29 cellular contexts compared by ENCODE assay signal in genomic region chr3:80889643-80890042, GRCh38.
"Had no signal": no experiment of that assay in that cellular context is flagged by ENCODE, and none has a peak within 500 bp of the region (broad histone marks: within the 10 kb centered on the region; RNA-seq: fewer than 3 reads in every experiment).

No MANE protein-coding gene starts in this region.

- H3K27ac Mint-ChIP-seq: activated CD4-positive, alpha-beta memory T cell treated with anti-CD3 and anti-CD28 coated beads for 36 hours; activated naive CD4-positive, alpha-beta T cell treated with anti-CD3 and anti-CD28 coated beads, Interleukin-2, amount 50 U/mL, for 72 hours; activated naive CD8-positive, alpha-beta T cell treated with anti-CD3 and anti-CD28 coated beads, Interleukin-2, amount 50 U/mL, for 24 hours; T-helper 17 cell; WTC11 had no signal

- H3K4me1 Mint-ChIP-seq: activated naive CD8-positive, alpha-beta T cell treated with anti-CD3 and anti-CD28 coated beads, Interleukin-2, amount 50 U/mL, for 24 hours; brain; central memory CD8-positive, alpha-beta T cell; T-helper 17 cell; WTC11 had no signal

- H3K36me3 ChIP-seq: ascending aorta, MG63, Peyer's patch, SJSA1 had no signal

- H3K36me3 Mint-ChIP-seq: activated CD4-positive, alpha-beta memory T cell treated with anti-CD3 and anti-CD28 coated beads for 36 hours; brain; WTC11 had no signal

- H3K4me3 Mint-ChIP-seq: activated CD4-positive, alpha-beta memory T cell treated with anti-CD3 and anti-CD28 coated beads for 36 hours; activated naive CD8-positive, alpha-beta T cell treated with anti-CD3 and anti-CD28 coated beads, Interleukin-2, amount 50 U/mL, for 24 hours; activated T-cell treated with anti-CD3 and anti-CD28 coated beads, Interleukin-2, amount 50 U/mL, for 4 hours; brain; central memory CD8-positive, alpha-beta T cell; T-helper 17 cell; WTC11 had no signal

- H3K27me3 ChIP-seq: ascending aorta, MG63, Peyer's patch, SJSA1 had no signal

- H3K4me1 ChIP-seq: ascending aorta, Peyer's patch, SJSA1 had no signal

- H3K9me3 ChIP-seq: ascending aorta, MG63, Peyer's patch, SJSA1 had no signal

- DNase-seq: activated CD4-positive, alpha-beta memory T cell treated with anti-CD3 and anti-CD28 coated beads for 36 hours; activated CD4-positive, alpha-beta T cell treated with anti-CD3 and anti-CD28 coated beads for 48 hours; activated CD4-positive, CD25-positive, alpha-beta regulatory T cell treated with anti-CD3 and anti-CD28 coated beads, Interleukin-2, amount 50 U/mL, for 72 hours; activated CD8-positive, alpha-beta memory T cell treated with anti-CD3 and anti-CD28 coated beads for 24 hours; activated effector memory CD4-positive, alpha-beta T cell treated with anti-CD3 and anti-CD28 coated beads, Interleukin-2, amount 50 U/mL, for 16 hours; activated naive CD4-positive, alpha-beta T cell treated with Interleukin-2 at 50 U/mL for 16 hours; activated naive CD8-positive, alpha-beta T cell treated with anti-CD3 and anti-CD28 coated beads, Interleukin-2, amount 50 U/mL, for 24 hours; activated T-cell treated with anti-CD3 and anti-CD28 coated beads, Interleukin-2, amount 50 U/mL, for 4 hours; amniotic stem cell; MG63; MV-4-11; NCI-H1092 treated with DMSO at 0.1 percent for 48 hours; NCI-H1436; NCI-H1694 treated with DMSO at 0.1 percent for 48 hours; NCI-H2029 treated with DMSO at 0.1 percent for 48 hours; NCI-H510A treated with DMSO at 0.1 percent for 48 hours; NCI-H69; NK-92 treated with Interleukin-12 subunit alpha and Interleukin-12 subunit beta, amount 100 ng/mL, for 24 hours; OCI-M1; Peyer's patch; SHP77; T-helper 17 cell; T-helper 9 cell had no signal

- H3K27me3 Mint-ChIP-seq: activated CD4-positive, alpha-beta memory T cell treated with anti-CD3 and anti-CD28 coated beads for 36 hours; activated naive CD8-positive, alpha-beta T cell treated with anti-CD3 and anti-CD28 coated beads, Interleukin-2, amount 50 U/mL, for 24 hours; brain; central memory CD8-positive, alpha-beta T cell; T-helper 17 cell had no signal

- H3K27ac ChIP-seq: ascending aorta, Peyer's patch, SJSA1 had no signal

- H3K4me3 ChIP-seq: ascending aorta, MG63, Peyer's patch, SJSA1 had no signal

- ATAC-seq: activated naive CD4-positive, alpha-beta T cell treated with anti-CD3 and anti-CD28 coated beads, Interleukin-2, amount 50 U/mL, for 72 hours; activated naive CD8-positive, alpha-beta T cell treated with anti-CD3 and anti-CD28 coated beads, Interleukin-2, amount 50 U/mL, for 24 hours; activated T-cell treated with anti-CD3 and anti-CD28 coated beads, Interleukin-2, amount 50 U/mL, for 4 hours; T-helper 17 cell; WTC11 had no signal
